In the genomic region with DNA sequence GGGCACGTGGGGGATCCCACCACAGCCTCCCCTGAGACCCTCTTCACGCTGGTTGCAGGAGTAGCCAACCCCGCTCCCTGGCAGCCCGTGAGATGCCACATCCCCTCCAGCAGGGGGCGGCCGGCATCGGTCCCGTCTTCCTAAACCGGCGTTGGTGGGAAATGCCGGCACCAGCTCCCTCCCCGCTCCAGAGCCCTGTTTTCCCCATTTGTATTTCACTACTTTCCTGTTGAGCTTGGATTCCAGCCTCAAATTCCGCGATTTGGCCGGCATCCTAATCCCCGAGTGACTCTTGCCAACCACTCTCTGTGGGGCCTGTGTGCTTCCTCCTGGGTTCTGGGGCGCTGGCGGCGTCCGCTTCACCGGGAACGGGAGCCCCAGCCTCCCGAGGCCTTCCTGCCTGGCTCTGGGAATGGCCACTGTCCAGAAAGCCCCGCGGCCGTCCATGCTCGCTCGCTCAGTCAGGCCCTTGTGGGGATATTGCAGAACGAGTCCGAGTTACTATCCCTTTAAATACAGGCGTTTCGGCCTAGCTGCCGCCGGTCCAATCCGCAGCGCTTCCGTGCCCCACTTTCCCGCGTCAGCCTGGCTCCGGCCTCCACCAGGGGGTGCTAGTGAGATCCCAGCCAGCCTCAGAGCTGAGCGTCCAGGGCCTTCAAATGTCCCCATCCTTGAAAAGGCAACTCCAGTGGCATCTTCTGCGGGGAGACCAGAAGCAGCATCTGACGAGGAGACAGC, we compare ENCODE assay signal across 8 cellular contexts. TPM values are rescaled to one million over a fixed set of nuclear protein-coding genes. Genes with fewer than 3 reads are reported as not detected.
DNase-seq lines count a peak whose midpoint lies in the region; ATAC-seq and TF ChIP-seq lines count a peak whose summit lies in the region.

No MANE protein-coding gene starts in this region.

- POLR2A ChIA-PET in activated CD4-positive, alpha-beta T cell treated with anti-CD3 and anti-CD28 coated beads, Interleukin-2, amount 10 ng/mL, durations not matched to agents 7 days and 5 days (lab: Charles Lee) = interaction anchor here (0.6 kb wide), 1 partner anchor 222 kb away, joined by 3 read pairs; no protein-coding TSS in a partner anchor

- peaks cover 10% of the 10 kb centered on the region for H3K4me1 Mint-ChIP-seq in activated CD4-positive, alpha-beta T cell treated with anti-CD3 and anti-CD28 coated beads, Interleukin-2, amount 10 ng/mL, durations not matched to agents 7 days and 5 days

- H3K4me3 ChIP-seq in AG09309 (ENCODE audit: control insufficient read depth, low read depth, low read length) = peak overlapping the region; percentile 78

- CTCF ChIA-PET in activated CD4-positive, alpha-beta T cell treated with anti-CD3 and anti-CD28 coated beads, Interleukin-2, amount 10 ng/mL, durations not matched to agents 7 days and 5 days (lab: Charles Lee) = interaction anchor here (0.6 to 6.4 kb wide), 37 partner anchors 9 to 934 kb away, joined by 3 to 117 read pairs (median 3); partner anchors contain the start of genes ADAMTS17, ASB7 and LINS1

- DNase-seq in AG09309 (ENCODE audit: low read depth) (peak; percentile 41), NCI-H460 (ENCODE audit: extremely low read depth, low read depth) (peak; percentile 88), cortex of kidney (lab: John Stamatoyannopoulos, UW) (peak; percentile 90), left lobe of liver (ENCODE audit: low spot score) (peak; percentile 97)
- peak; percentile 88 for DNase-seq in activated CD4-positive, alpha-beta T cell treated with anti-CD3 and anti-CD28 coated beads, Interleukin-2, amount 10 ng/mL, durations not matched to agents 7 days and 5 days
- peak; percentile 85 for DNase-seq in stimulated activated CD4-positive, alpha-beta T cell treated with anti-CD3 and anti-CD28 coated beads, Interleukin-1b, Interleukin-23, amount 100 ng/mL, for 48 hours

- no peaks in the 10 kb centered on the region for H3K9me3 Mint-ChIP-seq in activated CD4-positive, alpha-beta T cell treated with anti-CD3 and anti-CD28 coated beads, Interleukin-2, amount 10 ng/mL, durations not matched to agents 7 days and 5 days

- TF ChIP-seq CTCF in AG09309 (IDR thresholded peaks at IDR 0.05; ENCODE audit: control insufficient read depth, insufficient read depth, low read depth, low read length, missing control alignments) = peak; percentile 95

- peak; percentile 92 for ATAC-seq in GM18868 (IDR thresholded peaks at IDR 0.05; ENCODE audit: unreplicated experiment)
- ATAC-seq in HG03139 (IDR thresholded peaks at IDR 0.05; ENCODE audit: unreplicated experiment) = peak; percentile 97
- ATAC-seq in left lobe of liver = peak; percentile 93

- H3K4me3 Mint-ChIP-seq in activated CD4-positive, alpha-beta T cell treated with anti-CD3 and anti-CD28 coated beads, Interleukin-2, amount 10 ng/mL, durations not matched to agents 7 days and 5 days = peak overlapping the region; percentile 85

- H3K36me3 Mint-ChIP-seq in activated CD4-positive, alpha-beta T cell treated with anti-CD3 and anti-CD28 coated beads, Interleukin-2, amount 10 ng/mL, durations not matched to agents 7 days and 5 days (ENCODE audit: low read depth) = no peaks in the 10 kb centered on the region

- H3K27me3 Mint-ChIP-seq in activated CD4-positive, alpha-beta T cell treated with anti-CD3 and anti-CD28 coated beads, Interleukin-2, amount 10 ng/mL, durations not matched to agents 7 days and 5 days = peaks cover 8% of the 10 kb centered on the region

- H3K27ac Mint-ChIP-seq in activated CD4-positive, alpha-beta T cell treated with anti-CD3 and anti-CD28 coated beads, Interleukin-2, amount 10 ng/mL, durations not matched to agents 7 days and 5 days = peak overlapping the region; percentile 84

RNA-seq across cellular contexts. Expression of gene ADAMTS17, which starts 8.1 kb away (rescaled TPM):
- total RNA-seq in NCI-H460 (2014; rRNA removed; shearing (Covaris generic)) = 0.03 and 0.15 TPM in 2 replicates
- 0.31 TPM in 1 of 2 replicates, not detected in the other for polyA plus RNA-seq in NCI-H460 (2014; cell fraction: nucleus; rRNA removed)
- total RNA-seq in activated CD4-positive, alpha-beta T cell treated with anti-CD3 and anti-CD28 coated beads, Interleukin-2, amount 10 ng/mL, durations not matched to agents 7 days and 5 days = 1 to 10 TPM; 4.1 to 5.0 TPM
- total RNA-seq in left lobe of liver = 22.4 TPM

Comparison
In these comparisons a context has a peak if more than half of its experiments do, and no peak if none do; other contexts are left out.
1. Peak in every context shown above with its lines: DNase-seq, ATAC-seq and H3K4me3 ChIP-seq.
2. DNase-seq: peak in every context shown above with its lines; median percentile 97 in left lobe of liver; 90 in cortex of kidney; 88 in NCI-H460; 88 in activated CD4-positive, alpha-beta T cell treated with anti-CD3 and anti-CD28 coated beads, Interleukin-2, amount 10 ng/mL, durations not matched to agents 7 days and 5 days; 85 in stimulated activated CD4-positive, alpha-beta T cell treated with anti-CD3 and anti-CD28 coated beads, Interleukin-1b, Interleukin-23, amount 100 ng/mL, for 48 hours; 41 in AG09309.